ENCODE assay signal across 30 cellular contexts in genomic region chr11:83473771-83474170, GRCh38.
"Had no signal": no experiment of that assay in that cellular context is flagged by ENCODE, and none has a peak within 500 bp of the region (broad histone marks: within the 10 kb centered on the region; RNA-seq: fewer than 3 reads in every experiment).

No MANE protein-coding gene starts in this region.

- H3K9me3 ChIP-seq: adrenal gland, body of pancreas, breast epithelium had no signal

- H3K36me3 ChIP-seq: adrenal gland, brain microvascular endothelial cell, breast epithelium had no signal

- DNase-seq: activated B cell treated with CpG ODN at 0.5 μM for 24 hours; activated CD4-positive, alpha-beta memory T cell treated with anti-CD3 and anti-CD28 coated beads for 36 hours; activated CD4-positive, alpha-beta T cell treated with anti-CD3 and anti-CD28 coated beads for 4 hours; activated CD4-positive, alpha-beta T cell treated with anti-CD3 and anti-CD28 coated beads, Interleukin-2, amount 10 ng/mL, durations not matched to agents 7 days and 5 days; activated CD4-positive, CD25-positive, alpha-beta regulatory T cell treated with anti-CD3 and anti-CD28 coated beads, Interleukin-2, amount 50 U/mL, for 72 hours; activated CD8-positive, alpha-beta memory T cell treated with anti-CD3 and anti-CD28 coated beads, Interleukin-2, amount 50 U/mL, for 4 hours; activated CD8-positive, alpha-beta T cell treated with anti-CD3 and anti-CD28 coated beads for 36 hours; activated effector memory CD4-positive, alpha-beta T cell treated with anti-CD3 and anti-CD28 coated beads, Interleukin-2, amount 50 U/mL, for 16 hours; activated gamma-delta T cell treated with Interleukin-2 at 50 U/mL for 16 hours; activated naive CD4-positive, alpha-beta T cell; activated naive CD4-positive, alpha-beta T cell treated with anti-CD3 and anti-CD28 coated beads for 36 hours; activated naive CD4-positive, alpha-beta T cell treated with anti-CD3 and anti-CD28 coated beads, Interleukin-2, amount 50 U/mL, for 16 hours; activated naive CD8-positive, alpha-beta T cell treated with anti-CD3 and anti-CD28 coated beads for 36 hours; activated T-cell treated with anti-CD3 and anti-CD28 coated beads for 4 hours; activated T-cell treated with anti-CD3 and anti-CD28 coated beads, Interleukin-2, amount 50 U/mL, for 1 hour; activated T-cell treated with anti-CD3 and anti-CD28 coated beads, Interleukin-2, amount 50 U/mL, for 4 hours; activated T-cell treated with anti-CD3 and anti-CD28 coated beads, Interleukin-2, amount 50 U/mL, for 72 hours; adrenal gland; amniotic stem cell; aorta; body of pancreas; brain microvascular endothelial cell; central memory CD4-positive, alpha-beta T cell; T-helper 1 cell; T-helper 2 cell; T-helper 9 cell had no signal

- H3K4me1 ChIP-seq: adrenal gland, body of pancreas, breast epithelium had no signal

- H3K27ac ChIP-seq: adrenal gland, body of pancreas, brain microvascular endothelial cell, breast epithelium, VCaP had no signal

- H3K4me3 ChIP-seq: adrenal gland, body of pancreas, breast epithelium had no signal

- H3K27me3 ChIP-seq: adrenal gland, body of pancreas, brain microvascular endothelial cell, breast epithelium had no signal

- ATAC-seq: activated CD8-positive, alpha-beta T cell treated with anti-CD3 and anti-CD28 coated beads for 36 hours; activated naive CD4-positive, alpha-beta T cell treated with anti-CD3 and anti-CD28 coated beads, Interleukin-2, amount 50 U/mL, for 72 hours; activated T-cell treated with anti-CD3 and anti-CD28 coated beads, Interleukin-2, amount 50 U/mL, for 4 hours; activated T-cell treated with anti-CD3 and anti-CD28 coated beads, Interleukin-2, amount 50 U/mL, for 72 hours; activated T-helper 17 cell treated with anti-CD3 and anti-CD28 coated beads, Interleukin-2, amount 50 U/mL, for 72 hours; body of pancreas had no signal
